ENCODE assay signal across 19 cellular contexts in the genomic region with DNA sequence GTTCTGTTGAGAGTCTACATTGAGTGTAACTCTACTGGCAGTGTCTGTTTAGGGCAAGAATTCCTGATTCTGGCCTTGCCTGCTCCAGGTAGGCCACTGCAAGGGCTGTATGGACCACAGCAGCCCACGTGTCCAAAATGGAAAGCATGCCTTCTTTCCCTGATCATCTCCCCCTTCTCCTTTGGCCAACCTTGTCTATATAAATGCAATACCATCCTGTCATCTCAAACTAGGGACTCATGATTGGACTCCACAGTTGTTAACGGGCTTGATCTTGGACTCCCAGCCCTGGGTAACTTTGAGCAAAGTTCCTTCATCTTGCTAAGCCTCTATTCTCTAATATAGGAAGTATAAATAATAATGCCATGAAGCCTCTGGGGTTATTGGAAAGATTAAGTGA.
DNase-seq lines count a peak whose midpoint lies in the region; ATAC-seq and TF ChIP-seq lines count a peak whose summit lies in the region.
"Had no signal": no experiment of that assay in that cellular context is flagged by ENCODE, and none has a peak within 500 bp of the region (broad histone marks: within the 10 kb centered on the region; RNA-seq: fewer than 3 reads in every experiment).

No MANE protein-coding gene starts in this region.

- no peak for TF ChIP-seq CTCF in RWPE2 (IDR thresholded peaks at IDR 0.05; ENCODE audit: poor library complexity, severe bottlenecking)

- no peaks in the 10 kb centered on the region for H3K27me3 ChIP-seq in RWPE2 (ENCODE audit: insufficient read depth, poor library complexity, severe bottlenecking)
- no peaks in the 10 kb centered on the region for H3K27me3 ChIP-seq in trophoblast cell (ENCODE audit: insufficient read depth, low read length)

- peak overlapping the region; percentile 21 for H2AK5ac ChIP-seq in trophoblast cell (ENCODE audit: low read length)

- H3K4ac ChIP-seq in trophoblast cell (ENCODE audit: low read depth, low read length), result no peak overlapping the region

- peak overlapping the region; percentile 36 for H4K91ac ChIP-seq in trophoblast cell (ENCODE audit: low read depth, low read length)

- H3K27ac ChIP-seq in RWPE2 (ENCODE audit: poor library complexity, severe bottlenecking) (peak overlapping the region; percentile 81), epithelial cell of prostate (peak overlapping the region; percentile 48), trophoblast cell (ENCODE audit: low read depth, low read length) (no peak overlapping the region)

- H3K9me3 ChIP-seq in RWPE2 (ENCODE audit: severe bottlenecking) (no peaks in the 10 kb centered on the region), trophoblast cell (ENCODE audit: insufficient read depth, low read depth, low read length) (no peaks in the 10 kb centered on the region)
- H3K9me3 ChIP-seq: HAP-1 had no signal

- H3K79me1 ChIP-seq in trophoblast cell (ENCODE audit: low read length), result peaks cover 9% of the 10 kb centered on the region

- H3K79me2 ChIP-seq in trophoblast cell (ENCODE audit: control insufficient read depth, insufficient read depth, low read length, poor library complexity), result no peaks in the 10 kb centered on the region

- peak overlapping the region; percentile 6 for H3K14ac ChIP-seq in trophoblast cell (ENCODE audit: low read length)

- H4K12ac ChIP-seq in trophoblast cell (ENCODE audit: low read depth, low read length), result no peak overlapping the region

- ATAC-seq in RWPE2 (ENCODE audit: low read depth), result no peak
- ATAC-seq in GM19395 (IDR thresholded peaks at IDR 0.05; ENCODE audit: unreplicated experiment), result no peak
- ATAC-seq in HG03280 (IDR thresholded peaks at IDR 0.05; ENCODE audit: unreplicated experiment), result no peak
- ATAC-seq in GM19035 (IDR thresholded peaks at IDR 0.05; ENCODE audit: unreplicated experiment), result no peak
- ATAC-seq: activated CD4-positive, CD25-positive, alpha-beta regulatory T cell treated with anti-CD3 and anti-CD28 coated beads, Interleukin-2, amount 50 U/mL, for 24 hours had no signal

- peak overlapping the region; percentile 6 for H2BK120ac ChIP-seq in trophoblast cell (ENCODE audit: insufficient read depth, low read length, poor library complexity)

- peak; percentile 10 for DNase-seq in Caki2 (ENCODE audit: low read depth)
- no peak for DNase-seq in RWPE2 (ENCODE audit: low spot score)
- DNase-seq in epithelial cell of prostate (ENCODE audit: low read depth, low spot score), result no peak
- no peak for DNase-seq in trophoblast cell
- DNase-seq in stimulated activated CD4-positive, alpha-beta T cell treated with anti-CD3 and anti-CD28 coated beads, Interleukin-15, amount 100 ng/mL, for 24 hours, result no peak
- DNase-seq: activated CD4-positive, alpha-beta memory T cell treated with anti-CD3 and anti-CD28 coated beads for 36 hours; activated CD8-positive, alpha-beta memory T cell treated with anti-CD3 and anti-CD28 coated beads, Interleukin-2, amount 50 U/mL, for 4 hours; activated naive CD4-positive, alpha-beta T cell treated with anti-CD3 and anti-CD28 coated beads, Interleukin-2, amount 50 U/mL, for 16 hours; aorta; glutamatergic neuron; NCI-H1105; NCI-H1930; NCI-H524 treated with DMSO at 0.1 percent for 48 hours; stimulated activated CD4-positive, alpha-beta T cell treated with anti-CD3 and anti-CD28 coated beads, Interleukin-2, amount 100 ng/mL, for 24 hours had no signal

- H2AFZ ChIP-seq in trophoblast cell (ENCODE audit: insufficient read depth, low read length, poor library complexity), result no peak overlapping the region

- H3K36me3 ChIP-seq in RWPE2 (ENCODE audit: low read depth), result no peaks in the 10 kb centered on the region
- no peaks in the 10 kb centered on the region for H3K36me3 ChIP-seq in trophoblast cell (ENCODE audit: control insufficient read depth in 1 of 2, insufficient read depth in 2 of 2, low read length in 2 of 2)
- H3K36me3 ChIP-seq: HAP-1 had no signal

- H3K4me1 ChIP-seq in RWPE2 (ENCODE audit: insufficient read depth, poor library complexity, severe bottlenecking), result peaks cover 24% of the 10 kb centered on the region
- H3K4me1 ChIP-seq in trophoblast cell (ENCODE audit: control insufficient read depth in 1 of 2, insufficient read depth in 2 of 2, low read length in 2 of 2), result peaks cover 0 to 4% of the 10 kb centered on the region in 2 experiments
- H3K4me1 ChIP-seq: HAP-1 had no signal

- no peak overlapping the region for H3K4me2 ChIP-seq in trophoblast cell (ENCODE audit: low read length)

- in situ Hi-C loops in Caki2 (cut with HindIII; ENCODE audit: low pct_unique_long_range_greater_than_20kb, low sequenced_read_pairs), result loop anchor here (25.0 kb wide), 1 partner anchor 100 kb away; no protein-coding TSS in a partner anchor

- H3K4me3 ChIP-seq in RWPE2 (ENCODE audit: severe bottlenecking), result no peak overlapping the region
- H3K4me3 ChIP-seq in trophoblast cell (ENCODE audit: low read depth, low read length), result no peak overlapping the region
- H3K4me3 ChIP-seq: HAP-1 had no signal

- no peak overlapping the region for H3K18ac ChIP-seq in trophoblast cell (ENCODE audit: low read length)

- no peak overlapping the region for H3K23ac ChIP-seq in trophoblast cell (ENCODE audit: low read length)

- H4K8ac ChIP-seq in trophoblast cell (ENCODE audit: low read depth, low read length), result no peak overlapping the region

- H2BK5ac ChIP-seq in trophoblast cell (ENCODE audit: low read depth, low read length, poor library complexity), result no peak overlapping the region

- no peak overlapping the region for H3K9ac ChIP-seq in trophoblast cell (ENCODE audit: low read length)

- peak overlapping the region; percentile 52 for H2BK12ac ChIP-seq in trophoblast cell (ENCODE audit: low read length)

- no CpG with 5 or more reads among the region's 2 CpGs for WGBS in trophoblast cell (ENCODE audit: extremely low coverage, insufficient coverage, insufficient read length)
